Comparison of ENCODE assay signal across 24 cellular contexts in genomic region chr10:116151076-116151475, GRCh38.
"Had no signal": no experiment of that assay in that cellular context is flagged by ENCODE, and none has a peak within 500 bp of the region (broad histone marks: within the 10 kb centered on the region; RNA-seq: fewer than 3 reads in every experiment).

No MANE protein-coding gene starts in this region.

- FAIRE-seq: TTC549 had no signal

- DNase-seq: activated B cell treated with CpG ODN at 0.5 μM for 24 hours; activated CD4-positive, alpha-beta memory T cell treated with anti-CD3 and anti-CD28 coated beads for 36 hours; activated CD4-positive, alpha-beta T cell treated with anti-CD3 and anti-CD28 coated beads, Interleukin-2, amount 10 ng/mL, durations not matched to agents 7 days and 5 days; activated CD8-positive, alpha-beta memory T cell treated with anti-CD3 and anti-CD28 coated beads for 24 hours; activated effector memory CD4-positive, alpha-beta T cell treated with anti-CD3 and anti-CD28 coated beads, Interleukin-2, amount 50 U/mL, for 16 hours; activated naive CD4-positive, alpha-beta T cell treated with Interleukin-2 at 50 U/mL for 16 hours; activated naive CD8-positive, alpha-beta T cell treated with anti-CD3 and anti-CD28 coated beads, Interleukin-2, amount 50 U/mL, for 24 hours; activated T-cell treated with anti-CD3 and anti-CD28 coated beads, Interleukin-2, amount 50 U/mL, for 4 hours; amniotic stem cell; body of pancreas; Karpas-422; NCI-H1105 treated with DMSO at 0.1 percent for 48 hours; NCI-H146; NCI-H1930; NCI-H345; NCI-H510A; NCI-H69; NK-92 treated with Interleukin-12 subunit alpha and Interleukin-12 subunit beta, amount 100 ng/mL, for 24 hours; SHP77 treated with DMSO at 0.1 percent for 48 hours; T-helper 17 cell; T-helper 9 cell had no signal

- H3K4me3 ChIP-seq: ascending aorta, body of pancreas had no signal

- H3K9me3 ChIP-seq: ascending aorta, body of pancreas had no signal

- H3K27ac ChIP-seq: ascending aorta, body of pancreas had no signal

- H3K4me1 ChIP-seq: ascending aorta, body of pancreas had no signal

- ATAC-seq: activated naive CD4-positive, alpha-beta T cell treated with anti-CD3 and anti-CD28 coated beads, Interleukin-2, amount 50 U/mL, for 72 hours; activated naive CD8-positive, alpha-beta T cell treated with anti-CD3 and anti-CD28 coated beads, Interleukin-2, amount 50 U/mL, for 24 hours; activated T-cell treated with anti-CD3 and anti-CD28 coated beads, Interleukin-2, amount 50 U/mL, for 4 hours; body of pancreas; T-helper 17 cell had no signal

- H3K27me3 ChIP-seq: ascending aorta, body of pancreas had no signal

- H3K36me3 ChIP-seq: ascending aorta had no signal
